In genomic region chr1:52502789-52503188, GRCh38 we compare ENCODE assay signal across 20 cellular contexts. TPM values are rescaled to one million over a fixed set of nuclear protein-coding genes. Genes with fewer than 3 reads are reported as not detected.
DNase-seq lines count a peak whose midpoint lies in the region; ATAC-seq and TF ChIP-seq lines count a peak whose summit lies in the region.
"Had no signal": no experiment of that assay in that cellular context is flagged by ENCODE, and none has a peak within 500 bp of the region (broad histone marks: within the 10 kb centered on the region; RNA-seq: fewer than 3 reads in every experiment).

No MANE protein-coding gene starts in this region.

- H3K4me3 Mint-ChIP-seq in natural killer cell (no peak overlapping the region), WTC11 (no peak overlapping the region)
- no peak overlapping the region for H3K4me3 Mint-ChIP-seq in natural killer cell treated with Interleukin-12 subunit alpha and Interleukin-12 subunit beta and Interleukin-15 and Interleukin-18, amount 100 ng/mL, for 72 hours
- H3K4me3 Mint-ChIP-seq in stimulated activated naive B cell treated with anti-CD40 and anti-IgM and Interleukin-4, amounts not matched to agents 10 μg/mL and 1 μg/mL and 100 μg/mL, for 72 hours: no peak overlapping the region
- H3K4me3 Mint-ChIP-seq: activated CD4-positive, alpha-beta memory T cell treated with anti-CD3 and anti-CD28 coated beads, Interleukin-2, amount 10 ng/mL, durations not matched to agents 7 days and 5 days; mesothelial cell of epicardium; nephron had no signal

- no peaks in the 10 kb centered on the region for H3K4me1 ChIP-seq in heart left ventricle
- H3K4me1 ChIP-seq: ascending aorta, pancreas, right atrium auricular region, upper lobe of right lung had no signal

- no peaks in the 10 kb centered on the region for H3K9me3 Mint-ChIP-seq in natural killer cell
- H3K9me3 Mint-ChIP-seq in natural killer cell treated with Interleukin-12 subunit alpha and Interleukin-12 subunit beta and Interleukin-15 and Interleukin-18, amount 100 ng/mL, for 72 hours: no peaks in the 10 kb centered on the region
- no peaks in the 10 kb centered on the region for H3K9me3 Mint-ChIP-seq in stimulated activated naive B cell treated with anti-CD40 and anti-IgM and Interleukin-4, amounts not matched to agents 10 μg/mL and 1 μg/mL and 100 μg/mL, for 72 hours
- H3K9me3 Mint-ChIP-seq in WTC11: no peaks in the 10 kb centered on the region
- H3K9me3 Mint-ChIP-seq: activated CD4-positive, alpha-beta memory T cell treated with anti-CD3 and anti-CD28 coated beads, Interleukin-2, amount 10 ng/mL, durations not matched to agents 7 days and 5 days; nephron had no signal

- no peak overlapping the region for H3K4me3 ChIP-seq in heart left ventricle
- H3K4me3 ChIP-seq: ascending aorta, pancreas, right atrium auricular region, upper lobe of right lung had no signal

- WGBS in heart left ventricle, 4 donors: 74 to 87% (median 84%) methylated on average over 5 of the region's 5 CpGs

- peaks cover 0 to 23% (median 15%) of the 10 kb centered on the region in 9 donors for H3K36me3 ChIP-seq in heart left ventricle
- H3K36me3 ChIP-seq: ascending aorta had no signal

- CTCF ChIA-PET in WTC11 (lab: Charles Lee): no interaction called here

- no peaks in the 10 kb centered on the region for H3K9me3 ChIP-seq in heart left ventricle
- H3K9me3 ChIP-seq: ascending aorta, pancreas, right atrium auricular region, upper lobe of right lung had no signal

- peaks cover 9 to 18% of the 10 kb centered on the region in 2 donors for H3K4me1 Mint-ChIP-seq in natural killer cell
- H3K4me1 Mint-ChIP-seq in natural killer cell treated with Interleukin-12 subunit alpha and Interleukin-12 subunit beta and Interleukin-15 and Interleukin-18, amount 100 ng/mL, for 72 hours (ENCODE audit: low read depth in 2 of 2): peaks cover 5 to 18% of the 10 kb centered on the region in 2 donors
- peaks cover 0 to 10% of the 10 kb centered on the region in 2 donors for H3K4me1 Mint-ChIP-seq in stimulated activated naive B cell treated with anti-CD40 and anti-IgM and Interleukin-4, amounts not matched to agents 10 μg/mL and 1 μg/mL and 100 μg/mL, for 72 hours
- H3K4me1 Mint-ChIP-seq in WTC11: peaks cover 9% of the 10 kb centered on the region
- H3K4me1 Mint-ChIP-seq: activated CD4-positive, alpha-beta memory T cell treated with anti-CD3 and anti-CD28 coated beads, Interleukin-2, amount 10 ng/mL, durations not matched to agents 7 days and 5 days; nephron had no signal

- TF ChIP-seq CTCF in natural killer cell (IDR thresholded peaks at IDR 0.05) (no peak), heart left ventricle (IDR thresholded peaks at IDR 0.05) (no peak), WTC11 (IDR thresholded peaks at IDR 0.05) (no peak)

- DNase-seq in NCI-H2171 treated with DMSO at 0.1 percent for 48 hours (lab: John Stamatoyannopoulos, UW): peak; percentile 11
- DNase-seq in NCI-H2171 (lab: John Stamatoyannopoulos, UW): no peak
- DNase-seq in natural killer cell: no peak
- DNase-seq in natural killer cell treated with Interleukin-12 subunit alpha and Interleukin-12 subunit beta and Interleukin-15 and Interleukin-18, amount 100 ng/mL, for 72 hours (ENCODE audit: low spot score): no peak
- DNase-seq in NCI-H69 (lab: John Stamatoyannopoulos, UW): peak; percentile 19
- DNase-seq in stimulated activated naive B cell treated with anti-CD40 and anti-IgM and Interleukin-4, amounts not matched to agents 10 μg/mL and 1 μg/mL and 100 μg/mL, for 72 hours: no peak
- no peak for DNase-seq in heart left ventricle
- no peak for DNase-seq in WTC11 (ENCODE audit: low spot score)
- DNase-seq: activated CD4-positive, alpha-beta memory T cell treated with anti-CD3 and anti-CD28 coated beads, Interleukin-2, amount 10 ng/mL, durations not matched to agents 7 days and 5 days; activated T-cell treated with anti-CD3 and anti-CD28 coated beads for 4 hours; C1 segment of cervical spinal cord; central memory CD4-positive, alpha-beta T cell; NCI-H2227 treated with DMSO at 0.1 percent for 48 hours; pancreas; upper lobe of right lung had no signal

- H3K27me3 ChIP-seq in heart left ventricle: no peaks in the 10 kb centered on the region
- H3K27me3 ChIP-seq: ascending aorta, pancreas, right atrium auricular region, upper lobe of right lung had no signal

- POLR2A ChIA-PET in WTC11 (lab: Charles Lee): no interaction called here

- intact Hi-C loops in natural killer cell (cut with micrococcal nuclease) (no loop called here), heart left ventricle (cut with DNase I) (loop anchor here in 1 of 10 donors (10.0 kb wide), 1 partner anchor 1138 kb away; no protein-coding TSS in a partner anchor)

- H3K36me3 Mint-ChIP-seq in natural killer cell (peaks cover 8% of the 10 kb centered on the region), WTC11 (peaks cover 5% of the 10 kb centered on the region)
- peaks cover 6% of the 10 kb centered on the region for H3K36me3 Mint-ChIP-seq in natural killer cell treated with Interleukin-12 subunit alpha and Interleukin-12 subunit beta and Interleukin-15 and Interleukin-18, amount 100 ng/mL, for 72 hours
- H3K36me3 Mint-ChIP-seq in stimulated activated naive B cell treated with anti-CD40 and anti-IgM and Interleukin-4, amounts not matched to agents 10 μg/mL and 1 μg/mL and 100 μg/mL, for 72 hours: peaks cover 23 to 51% of the 10 kb centered on the region in 2 donors

- ATAC-seq in natural killer cell: no peak
- ATAC-seq in natural killer cell treated with Interleukin-12 subunit alpha and Interleukin-12 subunit beta and Interleukin-15 and Interleukin-18, amount 100 ng/mL, for 72 hours: no peak
- ATAC-seq in stimulated activated naive B cell treated with anti-CD40 and anti-IgM and Interleukin-4, amounts not matched to agents 10 μg/mL and 1 μg/mL and 100 μg/mL, for 72 hours (replicated peaks): no peak
- ATAC-seq in heart left ventricle: no peak
- no peak for ATAC-seq in WTC11
- ATAC-seq: left lobe of liver, pancreas, upper lobe of right lung had no signal

- H3K27me3 Mint-ChIP-seq in natural killer cell (ENCODE audit: low read depth in 2 of 2) (no peaks in the 10 kb centered on the region), WTC11 (ENCODE audit: low read depth) (no peaks in the 10 kb centered on the region)
- no peaks in the 10 kb centered on the region for H3K27me3 Mint-ChIP-seq in natural killer cell treated with Interleukin-12 subunit alpha and Interleukin-12 subunit beta and Interleukin-15 and Interleukin-18, amount 100 ng/mL, for 72 hours
- no peaks in the 10 kb centered on the region for H3K27me3 Mint-ChIP-seq in stimulated activated naive B cell treated with anti-CD40 and anti-IgM and Interleukin-4, amounts not matched to agents 10 μg/mL and 1 μg/mL and 100 μg/mL, for 72 hours
- H3K27me3 Mint-ChIP-seq: activated CD4-positive, alpha-beta memory T cell treated with anti-CD3 and anti-CD28 coated beads, Interleukin-2, amount 10 ng/mL, durations not matched to agents 7 days and 5 days had no signal

- peak overlapping the region; percentile 57 to 61 for H3K27ac Mint-ChIP-seq in natural killer cell
- no peak overlapping the region for H3K27ac Mint-ChIP-seq in natural killer cell treated with Interleukin-12 subunit alpha and Interleukin-12 subunit beta and Interleukin-15 and Interleukin-18, amount 100 ng/mL, for 72 hours
- peak overlapping the region; percentile 56 for H3K27ac Mint-ChIP-seq in stimulated activated naive B cell treated with anti-CD40 and anti-IgM and Interleukin-4, amounts not matched to agents 10 μg/mL and 1 μg/mL and 100 μg/mL, for 72 hours
- no peak overlapping the region for H3K27ac Mint-ChIP-seq in WTC11
- H3K27ac Mint-ChIP-seq: activated CD4-positive, alpha-beta memory T cell treated with anti-CD3 and anti-CD28 coated beads, Interleukin-2, amount 10 ng/mL, durations not matched to agents 7 days and 5 days; nephron had no signal

- no peak for TF ChIP-seq POLR2A in heart left ventricle (IDR thresholded peaks at IDR 0.05)

- no peak overlapping the region for H3K27ac ChIP-seq in heart left ventricle
- H3K27ac ChIP-seq: ascending aorta, pancreas, right atrium auricular region, upper lobe of right lung had no signal

TF ChIP-seq in WTC11, 78 proteins besides CTCF, POLR2A, EP300 and RAD21 (continues in another document):
- TF ChIP-seq ZNF121 (CRISPR knock-in tag; IDR thresholded peaks at IDR 0.05) (no peak), PREB (CRISPR knock-in tag; IDR thresholded peaks at IDR 0.05; ENCODE audit: borderline replicate concordance) (no peak), OVOL2 (CRISPR knock-in tag; IDR thresholded peaks at IDR 0.05; ENCODE audit: borderline replicate concordance) (no peak), FOXK1 (CRISPR knock-in tag; IDR thresholded peaks at IDR 0.05) (no peak), ZMAT4 (CRISPR knock-in tag; IDR thresholded peaks at IDR 0.05) (no peak)

RNA-seq across cellular contexts. Expression of gene TUT4, which starts 50.1 kb away (rescaled TPM):
- total RNA-seq in natural killer cell (100 to 1,000 TPM; 124 to 156 (median 125) TPM), heart left ventricle (10 to 100 TPM; 23.7 to 43.8 (median 31.5) TPM), WTC11 (2021) (57.4 to 63.6 TPM (median 63.3 TPM) in 3 replicates)
- 10 to 100 TPM; 50.7 to 85.8 TPM for total RNA-seq in natural killer cell treated with Interleukin-12 subunit alpha and Interleukin-12 subunit beta and Interleukin-15 and Interleukin-18, amount 100 ng/mL, for 72 hours
- 10 to 100 TPM; 14.8 to 21.4 TPM for polyA plus RNA-seq in heart left ventricle

Comparison
In these comparisons a context has a peak if more than half of its experiments do, and no peak if none do; other contexts are left out.
1. DNase-seq: peak in NCI-H2171 treated with DMSO at 0.1 percent for 48 hours (single experiment) and NCI-H69 (single experiment); none in NCI-H2171 (single experiment), natural killer cell (single experiment), natural killer cell treated with Interleukin-12 subunit alpha and Interleukin-12 subunit beta and Interleukin-15 and Interleukin-18, amount 100 ng/mL, for 72 hours (single experiment), stimulated activated naive B cell treated with anti-CD40 and anti-IgM and Interleukin-4, amounts not matched to agents 10 μg/mL and 1 μg/mL and 100 μg/mL, for 72 hours (single experiment), heart left ventricle (0 of 5) and WTC11 (single experiment).
2. H3K27ac Mint-ChIP-seq: peak in natural killer cell (2 of 2) and stimulated activated naive B cell treated with anti-CD40 and anti-IgM and Interleukin-4, amounts not matched to agents 10 μg/mL and 1 μg/mL and 100 μg/mL, for 72 hours (single experiment); none in natural killer cell treated with Interleukin-12 subunit alpha and Interleukin-12 subunit beta and Interleukin-15 and Interleukin-18, amount 100 ng/mL, for 72 hours (0 of 2) and WTC11 (single experiment).